ENCODE assay signal across 28 cellular contexts in genomic region chr9:78046120-78046519, GRCh38.
"Had no signal": no experiment of that assay in that cellular context is flagged by ENCODE, and none has a peak within 500 bp of the region (broad histone marks: within the 10 kb centered on the region; RNA-seq: fewer than 3 reads in every experiment).

No MANE protein-coding gene starts in this region.

- H3K4me3 ChIP-seq: colonic mucosa, coronary artery, dorsolateral prefrontal cortex, esophagus muscularis mucosa, esophagus squamous epithelium, gastrocnemius medialis, gastroesophageal sphincter, heart left ventricle, heart right ventricle, hepatocyte had no signal

- ATAC-seq: effector memory CD8-positive, alpha-beta T cell; esophagus mucosa; foreskin keratinocyte; gastrocnemius medialis; gastroesophageal sphincter; heart left ventricle; heart right ventricle had no signal

- FAIRE-seq: endometrium, endothelial cell of umbilical vein, frontal cortex had no signal

- H3K4me2 ChIP-seq: hepatocyte had no signal

- DNase-seq: colonic mucosa; cortex of kidney; dermis blood vessel endothelial cell; dorsolateral prefrontal cortex; effector CD4-positive, alpha-beta T cell; effector CD8-positive, alpha-beta T cell; effector memory CD4-positive, alpha-beta T cell; effector memory CD8-positive, alpha-beta T cell; endodermal cell; erythroblast; esophagus squamous epithelium; foreskin fibroblast; foreskin keratinocyte; foreskin melanocyte; gastrocnemius medialis; glutamatergic neuron; head of caudate nucleus; heart left ventricle; heart right ventricle had no signal

- H3K27me3 ChIP-seq: colonic mucosa, dorsolateral prefrontal cortex, esophagus muscularis mucosa, esophagus squamous epithelium, gastroesophageal sphincter, heart left ventricle, hepatocyte had no signal

- H2AFZ ChIP-seq: hepatocyte had no signal

- H3K79me2 ChIP-seq: hepatocyte had no signal

- H3K9me3 ChIP-seq: colonic mucosa, esophagus muscularis mucosa, esophagus squamous epithelium, gastrocnemius medialis, gastroesophageal sphincter, heart right ventricle had no signal

- H3K4me1 ChIP-seq: colonic mucosa, esophagus squamous epithelium, foreskin keratinocyte, gastrocnemius medialis, gastroesophageal sphincter, heart left ventricle, heart right ventricle had no signal

- H3K36me3 ChIP-seq: colonic mucosa, esophagus muscularis mucosa, esophagus squamous epithelium, gastrocnemius medialis, gastroesophageal sphincter, heart left ventricle, heart right ventricle had no signal

- H3K27ac ChIP-seq: colonic mucosa, coronary artery, dorsolateral prefrontal cortex, epithelial cell of prostate, esophagus muscularis mucosa, esophagus squamous epithelium, foreskin keratinocyte, gastrocnemius medialis, gastroesophageal sphincter, heart left ventricle, heart right ventricle, hepatocyte had no signal
